ENCODE assay signal across 15 cellular contexts in the genomic region with DNA sequence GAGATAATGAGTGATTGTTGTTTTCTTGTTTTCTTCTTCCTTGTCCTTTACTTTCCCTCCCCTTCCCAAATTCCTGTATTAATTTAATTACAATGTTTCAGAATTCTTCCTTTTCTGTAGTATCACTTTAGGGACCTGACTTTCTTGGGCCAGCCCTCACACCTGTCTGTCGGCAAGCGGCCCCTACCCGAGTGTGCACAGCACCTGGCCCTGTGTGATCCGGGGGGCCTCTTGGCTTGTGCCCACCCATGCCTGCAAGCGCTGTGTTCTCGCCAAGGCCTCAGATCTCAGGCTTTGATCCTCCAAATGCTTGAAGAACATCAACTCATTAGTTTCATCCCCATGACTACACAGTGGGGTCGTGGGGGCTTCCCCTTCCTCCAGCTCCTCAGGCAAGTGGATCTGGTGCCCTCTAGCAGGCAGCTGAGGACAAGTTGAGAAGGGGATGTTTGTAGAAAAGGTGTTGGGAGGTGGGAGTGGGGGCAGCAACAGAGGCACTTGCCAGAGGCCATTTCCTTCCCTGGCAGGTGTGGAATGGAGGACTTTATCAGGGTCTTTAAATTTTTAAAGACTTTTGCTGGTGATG. TPM values are rescaled to one million over a fixed set of nuclear protein-coding genes. Genes with fewer than 3 reads are reported as not detected.
"Had no signal": no experiment of that assay in that cellular context is flagged by ENCODE, and none has a peak within 500 bp of the region (broad histone marks: within the 10 kb centered on the region; RNA-seq: fewer than 3 reads in every experiment).

No MANE protein-coding gene starts in this region.

- H3K36me3 ChIP-seq: brain microvascular endothelial cell, prostate gland, right lobe of liver, upper lobe of right lung had no signal

- DNase-seq: activated CD4-positive, alpha-beta T cell treated with anti-CD3 and anti-CD28 coated beads for 4 hours; activated CD8-positive, alpha-beta memory T cell treated with anti-CD3 and anti-CD28 coated beads for 24 hours; activated naive CD4-positive, alpha-beta T cell treated with anti-CD3 and anti-CD28 coated beads, Interleukin-2, amount 50 U/mL, for 16 hours; brain microvascular endothelial cell; effector memory CD8-positive, alpha-beta T cell; left colon; mucosa of descending colon; right lobe of liver; stimulated activated CD4-positive, alpha-beta T cell treated with anti-CD3 and anti-CD28 coated beads, Interleukin-2, amount 100 ng/mL, for 24 hours; stimulated activated naive CD4-positive, alpha-beta T cell treated with Interleukin-2 at 50 U/mL for 16 hours; SW 1271; upper lobe of right lung had no signal

- H3K4me3 ChIP-seq: mucosa of descending colon, prostate gland, right lobe of liver, upper lobe of right lung had no signal

- H3K27me3 ChIP-seq: brain microvascular endothelial cell, right lobe of liver, upper lobe of right lung had no signal

- ATAC-seq: effector memory CD8-positive, alpha-beta T cell; left colon; mucosa of descending colon; natural killer cell treated with Interleukin-12 subunit alpha and Interleukin-12 subunit beta and Interleukin-15 and Interleukin-18, amount 100 ng/mL, for 72 hours; right lobe of liver; upper lobe of right lung had no signal

- H3K27ac ChIP-seq: brain microvascular endothelial cell, prostate gland, right lobe of liver, upper lobe of right lung had no signal

- H3K4me1 ChIP-seq: prostate gland, right lobe of liver, upper lobe of right lung had no signal

- H3K9me3 ChIP-seq: mucosa of descending colon, prostate gland, right lobe of liver, upper lobe of right lung had no signal

RNA-seq across cellular contexts. Expression of a gene that starts 15.7 kb away (rescaled TPM):
- total RNA-seq: lung microvascular endothelial cell had no signal
